ENCODE assay signal across 29 cellular contexts in the genomic region with DNA sequence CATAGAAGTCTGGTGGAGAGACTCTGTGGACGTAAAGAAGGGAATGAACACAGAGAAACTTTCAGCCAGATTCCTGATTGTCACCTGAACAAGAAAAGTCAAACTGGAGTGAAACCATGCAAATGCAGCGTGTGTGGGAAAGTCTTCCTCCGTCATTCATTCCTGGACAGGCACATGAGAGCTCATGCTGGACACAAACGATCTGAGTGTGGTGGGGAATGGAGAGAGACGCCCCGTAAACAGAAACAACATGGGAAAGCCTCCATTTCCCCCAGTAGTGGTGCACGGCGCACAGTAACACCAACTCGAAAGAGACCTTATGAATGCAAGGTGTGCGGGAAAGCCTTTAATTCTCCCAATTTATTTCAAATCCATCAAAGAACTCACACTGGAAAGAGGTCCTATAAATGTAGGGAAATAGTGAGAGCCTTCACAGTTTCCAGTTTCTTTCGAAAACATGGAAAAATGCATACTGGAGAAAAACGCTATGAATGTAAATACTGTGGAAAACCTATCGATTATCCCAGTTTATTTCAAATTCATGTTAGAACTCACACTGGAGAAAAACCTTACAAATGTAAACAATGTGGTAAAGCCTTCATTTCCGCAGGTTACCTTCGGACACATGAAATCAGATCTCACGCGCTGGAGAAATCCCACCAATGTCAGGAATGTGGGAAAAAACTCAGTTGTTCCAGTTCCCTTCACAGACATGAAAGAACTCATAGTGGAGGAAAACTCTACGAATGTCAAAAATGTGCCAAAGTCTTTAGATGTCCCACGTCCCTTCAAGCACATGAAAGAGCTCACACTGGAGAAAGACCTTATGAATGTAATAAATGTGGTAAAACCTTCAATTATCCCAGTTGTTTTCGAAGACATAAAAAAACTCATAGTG. TPM values are rescaled to one million over a fixed set of nuclear protein-coding genes. Genes with fewer than 3 reads are reported as not detected.
A peak's percentile ranks its signal among the peaks of the same experiment; 100 is the strongest.
DNase-seq lines count a peak whose midpoint lies in the region; ATAC-seq, FAIRE-seq and TF ChIP-seq lines count a peak whose summit lies in the region.
"Had no signal": no experiment of that assay in that cellular context is flagged by ENCODE, and none has a peak within 500 bp of the region (broad histone marks: within the 10 kb centered on the region; RNA-seq: fewer than 3 reads in every experiment).

No MANE protein-coding gene starts in this region.

- RAD21 ChIA-PET in GM12878 (lab: Charles Lee; ENCODE audit: unreplicated experiment): no interaction called here

- ATAC-seq in GM12878 (no peak), Right ventricle myocardium inferior (no peak)
- ATAC-seq: GM23338, mucosa of descending colon had no signal

- FAIRE-seq in GM12878 (lab: Jason Lieb, UNC): no peak
- FAIRE-seq: astrocyte had no signal

- H3K79me2 ChIP-seq in GM12878 (ENCODE audit: control insufficient read depth, insufficient read depth, low read length): no peaks in the 10 kb centered on the region; the same call in 1 of the 2 replicates

- TF ChIP-seq CTCF in GM12878 (IDR thresholded peaks at IDR 0.05 in 2 of 3, conservative IDR thresholded peaks at IDR 0.05 in 1 of 3; ENCODE audit: control insufficient read depth in 2 of 3, extremely low read depth in 1 of 3, insufficient read depth in 1 of 3, low read depth in 3 of 3, low read length in 3 of 3) (no peak), coronary artery (IDR thresholded peaks at IDR 0.05) (no peak)

- SMC1A ChIA-PET in GM12878 (lab: Charles Lee; ENCODE audit: uncharacterized antibody, unreplicated experiment): no interaction called here

- POLR2A ChIA-PET in activated CD4-positive, alpha-beta T cell treated with anti-CD3 and anti-CD28 coated beads, Interleukin-2, amount 10 ng/mL, durations not matched to agents 7 days and 5 days (lab: Charles Lee): no interaction called here
- POLR2A ChIA-PET in CD8-positive, alpha-beta memory T cell (lab: Charles Lee): interaction anchor here (0.7 to 1.7 kb wide), 3 partner anchors 10 to 28 kb away, joined by 3 to 8 read pairs (median 4); no protein-coding TSS in a partner anchor
- POLR2A ChIA-PET in GM12878 (lab: Charles Lee): no interaction called here

- CTCF ChIA-PET in activated CD4-positive, alpha-beta T cell treated with anti-CD3 and anti-CD28 coated beads, Interleukin-2, amount 10 ng/mL, durations not matched to agents 7 days and 5 days (lab: Charles Lee): no interaction called here
- CTCF ChIA-PET in CD8-positive, alpha-beta memory T cell (lab: Charles Lee): no interaction called here
- CTCF ChIA-PET in GM12878 (lab: Yijun Ruan, JAX): no interaction called here

- peaks cover 71% of the 10 kb centered on the region for H3K9me3 ChIP-seq in CD8-positive, alpha-beta memory T cell (ENCODE audit: low read length)
- H3K9me3 ChIP-seq in GM12878 (replicated peaks; ENCODE audit: control insufficient read depth, insufficient read depth, low read length): peaks cover 60% of the 10 kb centered on the region
- H3K9me3 ChIP-seq: vagina had no signal

- peak overlapping the region; percentile 46 for H3K27ac Mint-ChIP-seq in activated CD4-positive, alpha-beta T cell treated with anti-CD3 and anti-CD28 coated beads, Interleukin-2, amount 10 ng/mL, durations not matched to agents 7 days and 5 days
- H3K27ac Mint-ChIP-seq in CD8-positive, alpha-beta memory T cell: no peak overlapping the region
- H3K27ac Mint-ChIP-seq: activated naive CD8-positive, alpha-beta T cell treated with anti-CD3 and anti-CD28 coated beads for 36 hours; dendritic cell treated with granulocyte-macrophage colony-stimulating factor and Interleukin-4, amounts not matched to agents 40 ng/mL and 50 ng/mL, for 4 days; GM23338; nephron had no signal

- TF ChIP-seq POLR2A in GM12878 (IDR thresholded peaks at IDR 0.05; ENCODE audit: low read depth, low read length): no peak

- H3K9ac ChIP-seq in GM12878 (ENCODE audit: control insufficient read depth, insufficient read depth, low read length): no peak overlapping the region

- H3K27ac ChIP-seq in CD8-positive, alpha-beta memory T cell (ENCODE audit: low read depth, low read length): no peak overlapping the region
- no peak overlapping the region for H3K27ac ChIP-seq in GM12878 (ENCODE audit: control insufficient read depth, insufficient read depth)
- no peak overlapping the region for H3K27ac ChIP-seq in coronary artery
- H3K27ac ChIP-seq: 22Rv1, esophagus squamous epithelium, SK-N-MC, thoracic aorta, vagina had no signal

- 98% methylated on average over 20 of the region's 20 CpGs for WGBS in GM12878 (ENCODE audit: insufficient coverage, insufficient replicate concordance, low lambda C conversion rate, missing lambda C conversion rate)

- intact Hi-C loops in GM12878 (cut with micrococcal nuclease; ENCODE audit: unreplicated experiment): no loop called here
- intact Hi-C loops in Right ventricle myocardium inferior (cut with DNase I): no loop called here

- no peak overlapping the region for H2AFZ ChIP-seq in GM12878 (ENCODE audit: control insufficient read depth, low read depth, low read length)
- H2AFZ ChIP-seq: GM23338 had no signal

- H3K4me3 ChIP-seq in CD8-positive, alpha-beta memory T cell (ENCODE audit: low read length): peak overlapping the region; percentile 16
- H3K4me3 ChIP-seq in GM12878 (no peak overlapping the region), coronary artery (no peak overlapping the region)
- H3K4me3 ChIP-seq: esophagus squamous epithelium, GM23338, mucosa of descending colon, SK-N-MC, thoracic aorta, vagina had no signal

- H3K27me3 ChIP-seq in CD8-positive, alpha-beta memory T cell (ENCODE audit: insufficient read depth, low read length, poor library complexity, severe bottlenecking): no peaks in the 10 kb centered on the region
- H3K27me3 ChIP-seq in GM12878 (replicated peaks in 1 of 2; ENCODE audit: control insufficient read depth in 2 of 2, insufficient read depth in 2 of 2, low read length in 1 of 2): no peaks in the 10 kb centered on the region
- H3K27me3 ChIP-seq: esophagus squamous epithelium, vagina had no signal

- H3K27me3 Mint-ChIP-seq in activated CD4-positive, alpha-beta T cell treated with anti-CD3 and anti-CD28 coated beads, Interleukin-2, amount 10 ng/mL, durations not matched to agents 7 days and 5 days: no peaks in the 10 kb centered on the region
- H3K27me3 Mint-ChIP-seq in CD8-positive, alpha-beta memory T cell: peaks cover 0 to 4% of the 10 kb centered on the region in 2 donors
- H3K27me3 Mint-ChIP-seq: activated naive CD8-positive, alpha-beta T cell treated with anti-CD3 and anti-CD28 coated beads for 36 hours; CD4-positive, alpha-beta memory T cell; dendritic cell treated with granulocyte-macrophage colony-stimulating factor and Interleukin-4, amounts not matched to agents 40 ng/mL and 50 ng/mL, for 4 days had no signal

- H3K36me3 Mint-ChIP-seq in activated CD4-positive, alpha-beta T cell treated with anti-CD3 and anti-CD28 coated beads, Interleukin-2, amount 10 ng/mL, durations not matched to agents 7 days and 5 days (ENCODE audit: low read depth): peaks cover 94% of the 10 kb centered on the region
- H3K36me3 Mint-ChIP-seq in CD8-positive, alpha-beta memory T cell: peaks cover 49 to 82% (median 82%) of the 10 kb centered on the region in 3 donors

- H3K4me3 Mint-ChIP-seq in activated CD4-positive, alpha-beta T cell treated with anti-CD3 and anti-CD28 coated beads, Interleukin-2, amount 10 ng/mL, durations not matched to agents 7 days and 5 days: no peak overlapping the region
- H3K4me3 Mint-ChIP-seq in CD8-positive, alpha-beta memory T cell: no peak overlapping the region
- H3K4me3 Mint-ChIP-seq: activated naive CD8-positive, alpha-beta T cell treated with anti-CD3 and anti-CD28 coated beads for 36 hours; dendritic cell treated with granulocyte-macrophage colony-stimulating factor and Interleukin-4, amounts not matched to agents 40 ng/mL and 50 ng/mL, for 4 days; GM23338; nephron had no signal

- no peak overlapping the region for H3K4me2 ChIP-seq in GM12878 (ENCODE audit: control insufficient read depth, insufficient read depth)
- H3K4me2 ChIP-seq: GM23338 had no signal

- peaks cover 56% of the 10 kb centered on the region for H3K36me3 ChIP-seq in CD8-positive, alpha-beta memory T cell (ENCODE audit: insufficient read depth, low read length)
- peaks cover 12 to 35% of the 10 kb centered on the region in 2 experiments for H3K36me3 ChIP-seq in GM12878 (ENCODE audit: control insufficient read depth in 2 of 2, insufficient read depth in 2 of 2, low read length in 1 of 2)

- DNase-seq in activated CD4-positive, alpha-beta T cell treated with anti-CD3 and anti-CD28 coated beads, Interleukin-2, amount 10 ng/mL, durations not matched to agents 7 days and 5 days: no peak
- DNase-seq in activated CD4-positive, alpha-beta T cell treated with anti-CD3 and anti-CD28 coated beads for 4 hours: no peak
- DNase-seq in CD8-positive, alpha-beta memory T cell: no peak
- DNase-seq in GM12878 (ENCODE audit: low read depth, low spot score) (no peak), coronary artery (ENCODE audit: low spot score) (no peak), Right ventricle myocardium inferior (ENCODE audit: missing footprints) (no peak)
- DNase-seq: activated CD4-positive, alpha-beta T cell treated with anti-CD3 and anti-CD28 coated beads for 1 hour; activated naive CD8-positive, alpha-beta T cell treated with anti-CD3 and anti-CD28 coated beads for 36 hours; CD4-positive, alpha-beta memory T cell; central memory CD4-positive, alpha-beta T cell; DMS153; esophagus squamous epithelium; foreskin melanocyte; Karpas-422; mucosa of descending colon; NCI-H1436; NCI-H2081 treated with DMSO at 0.1 percent for 48 hours; NCI-H226; NCI-H748 treated with DMSO at 0.1 percent for 48 hours; stimulated activated naive CD4-positive, alpha-beta T cell treated with Interleukin-2 at 50 U/mL for 16 hours; T-helper 2 cell had no signal

- in situ Hi-C loops in GM12878 (cut with MboI): no loop called here

- TF ChIP-seq EP300 in GM12878 (IDR thresholded peaks at IDR 0.05; ENCODE audit: borderline replicate concordance in 1 of 2, control insufficient read depth in 1 of 2, low read depth in 2 of 2, low read length in 2 of 2): no peak

- BruUV-seq in GM12878 (replicated peaks; lab: Mats Ljungman, UMichigan): TSS peak; percentile 41

- peaks cover 3% of the 10 kb centered on the region for H3K4me1 Mint-ChIP-seq in activated CD4-positive, alpha-beta T cell treated with anti-CD3 and anti-CD28 coated beads, Interleukin-2, amount 10 ng/mL, durations not matched to agents 7 days and 5 days
- H3K4me1 Mint-ChIP-seq in CD8-positive, alpha-beta memory T cell: peaks cover 27 to 47% (median 35%) of the 10 kb centered on the region in 3 donors
- H3K4me1 Mint-ChIP-seq: nephron had no signal

- no peak for TF ChIP-seq RAD21 in GM12878 (IDR thresholded peaks at IDR 0.05; ENCODE audit: insufficient read depth, low read depth, low read length)

- peaks cover 69% of the 10 kb centered on the region for H3K9me3 Mint-ChIP-seq in activated CD4-positive, alpha-beta T cell treated with anti-CD3 and anti-CD28 coated beads, Interleukin-2, amount 10 ng/mL, durations not matched to agents 7 days and 5 days
- H3K9me3 Mint-ChIP-seq in CD8-positive, alpha-beta memory T cell: peaks cover 14 to 87% (median 73%) of the 10 kb centered on the region in 5 donors

- H4K20me1 ChIP-seq in GM12878 (ENCODE audit: control insufficient read depth, insufficient read depth): no peaks in the 10 kb centered on the region

- no peaks in the 10 kb centered on the region for H3K4me1 ChIP-seq in CD8-positive, alpha-beta memory T cell (ENCODE audit: insufficient read depth, low read length)
- H3K4me1 ChIP-seq in GM12878 (ENCODE audit: control insufficient read depth, insufficient read depth, low read length): no peaks in the 10 kb centered on the region
- H3K4me1 ChIP-seq: esophagus squamous epithelium, vagina had no signal

RNA-seq across cellular contexts. Expression of gene ZNF101, which starts 10.8 kb away (rescaled TPM):
- total RNA-seq in activated CD4-positive, alpha-beta T cell treated with anti-CD3 and anti-CD28 coated beads, Interleukin-2, amount 10 ng/mL, durations not matched to agents 7 days and 5 days: 10 to 100 TPM; 96.3 to 97.2 TPM
- total RNA-seq in CD8-positive, alpha-beta memory T cell: 10 to 100 TPM; 73.6 to 74.0 TPM
- 103 TPM for polyA plus RNA-seq in CD8-positive, alpha-beta memory T cell
- total RNA-seq in GM12878 (2013; cell fraction: nucleolus; rRNA removed): 29.0 and 31.2 TPM in 2 replicates
- total RNA-seq in GM12878 (2014; rRNA removed): 16.9 and 20.9 TPM in 2 replicates
- total RNA-seq in GM12878 (2014; rRNA removed; fragmentation: Illumina TruSeq; extraction: Trizol): 25.1 and 28.0 TPM in 2 replicates
- total RNA-seq in GM12878 (2021): 22.2 and 22.8 TPM in 2 replicates
- polyA plus RNA-seq in GM12878 (2011; ENCODE audit: low read depth): 10.3 TPM
- polyA plus RNA-seq in GM12878 (2011; rRNA removed): 40.5 and 71.0 TPM in 2 replicates
- 15.3 and 15.6 TPM in 2 replicates for polyA plus RNA-seq in GM12878 (2011; cell fraction: cytosol; rRNA removed)
- polyA plus RNA-seq in GM12878 (2011; cell fraction: nucleus; rRNA removed): 10.8 and 14.1 TPM in 2 replicates
- polyA plus RNA-seq in GM12878 (2012): 12.2 and 15.0 TPM in 2 replicates
- 19.3 and 24.1 TPM in 2 replicates for polyA plus RNA-seq in GM12878 (2014; fragmentation: Illumina TruSeq; extraction: Trizol)
- 10 to 100 TPM; 20.4 to 21.3 TPM for polyA plus RNA-seq in GM12878 (2014; fragmentation: Nextera tagmentation; extraction: Ambion mirVana)
- polyA plus RNA-seq in GM12878 (2014; rRNA removed): 15.2 and 15.9 TPM in 2 replicates
- 10 to 100 TPM; 16.3 to 17.1 TPM for polyA plus RNA-seq in GM12878 (2016; fragmentation: Nextera tagmentation; extraction: Ambion mirVana)
- polyA minus RNA-seq in GM12878 (2011; rRNA and poly(A)+ RNA removed): 27.3 and 28.5 TPM in 2 replicates
- 7.6 and 8.9 TPM in 2 replicates for polyA minus RNA-seq in GM12878 (2011; cell fraction: cytosol; rRNA and poly(A)+ RNA removed)
- 7.4 and 13.6 TPM in 2 replicates for polyA minus RNA-seq in GM12878 (2011; cell fraction: nucleus; rRNA and poly(A)+ RNA removed)
- 2.7 TPM for total RNA-seq in Right ventricle myocardium inferior

RNA-seq across cellular contexts. Expression of gene ATP13A1, which starts 15.9 kb away (rescaled TPM):
- 100 to 1,000 TPM in 1 of 2 experiments, 10 to 100 TPM in 1; 90.1 to 105 TPM for total RNA-seq in activated CD4-positive, alpha-beta T cell treated with anti-CD3 and anti-CD28 coated beads, Interleukin-2, amount 10 ng/mL, durations not matched to agents 7 days and 5 days
- total RNA-seq in CD8-positive, alpha-beta memory T cell: 10 to 100 TPM; 92.1 to 93.6 TPM
- 41.7 TPM for polyA plus RNA-seq in CD8-positive, alpha-beta memory T cell
- 216 and 273 TPM in 2 replicates for total RNA-seq in GM12878 (2013; cell fraction: nucleolus; rRNA removed)
- 33.1 and 38.1 TPM in 2 replicates for total RNA-seq in GM12878 (2014; rRNA removed)
- 12.9 and 17.4 TPM in 2 replicates for total RNA-seq in GM12878 (2014; rRNA removed; fragmentation: Illumina TruSeq; extraction: Trizol)
- total RNA-seq in GM12878 (2021): 90.3 and 91.0 TPM in 2 replicates
- 23.1 TPM for polyA plus RNA-seq in GM12878 (2011; ENCODE audit: low read depth)
- polyA plus RNA-seq in GM12878 (2011; rRNA removed): 14.0 and 21.4 TPM in 2 replicates
- polyA plus RNA-seq in GM12878 (2011; cell fraction: cytosol; rRNA removed): 32.9 and 38.0 TPM in 2 replicates
- 424 and 553 TPM in 2 replicates for polyA plus RNA-seq in GM12878 (2011; cell fraction: nucleus; rRNA removed)
- polyA plus RNA-seq in GM12878 (2012): 57.4 and 58.7 TPM in 2 replicates
- polyA plus RNA-seq in GM12878 (2014; fragmentation: Illumina TruSeq; extraction: Trizol): 13.1 and 21.1 TPM in 2 replicates
- 1 to 10 TPM in 1 of 2 experiments, under 1 TPM in 1; 0.37 to 1.4 TPM for polyA plus RNA-seq in GM12878 (2014; fragmentation: Nextera tagmentation; extraction: Ambion mirVana)
- 51.7 and 68.6 TPM in 2 replicates for polyA plus RNA-seq in GM12878 (2014; rRNA removed)
- polyA plus RNA-seq in GM12878 (2016; fragmentation: Nextera tagmentation; extraction: Ambion mirVana): 10 to 100 TPM; 67.8 to 74.3 TPM
- 72.7 and 99.8 TPM in 2 replicates for polyA minus RNA-seq in GM12878 (2011; rRNA and poly(A)+ RNA removed)
- 31.8 and 45.4 TPM in 2 replicates for polyA minus RNA-seq in GM12878 (2011; cell fraction: cytosol; rRNA and poly(A)+ RNA removed)
- 139 and 201 TPM in 2 replicates for polyA minus RNA-seq in GM12878 (2011; cell fraction: nucleus; rRNA and poly(A)+ RNA removed)
- total RNA-seq in Right ventricle myocardium inferior: 20.1 TPM

RNA-seq across cellular contexts. Expression of gene GMIP, which starts 36.0 kb away (rescaled TPM):
- total RNA-seq in activated CD4-positive, alpha-beta T cell treated with anti-CD3 and anti-CD28 coated beads, Interleukin-2, amount 10 ng/mL, durations not matched to agents 7 days and 5 days: 100 to 1,000 TPM; 101 to 111 TPM
- total RNA-seq in CD8-positive, alpha-beta memory T cell: 10 to 100 TPM; 54.5 to 60.3 TPM
- polyA plus RNA-seq in CD8-positive, alpha-beta memory T cell: 71.3 TPM
- 61.6 and 65.3 TPM in 2 replicates for total RNA-seq in GM12878 (2013; cell fraction: nucleolus; rRNA removed)
- total RNA-seq in GM12878 (2014; rRNA removed) (35.1 and 39.6 TPM in 2 replicates), GM12878 (2014; rRNA removed; fragmentation: Illumina TruSeq; extraction: Trizol) (10.9 and 11.9 TPM in 2 replicates), GM12878 (2021) (58.4 and 63.5 TPM in 2 replicates), Right ventricle myocardium inferior (4.5 TPM)
- polyA plus RNA-seq in GM12878 (2011; ENCODE audit: low read depth): 16.4 TPM
- polyA plus RNA-seq in GM12878 (2011; rRNA removed) (6.0 and 10.0 TPM in 2 replicates), GM12878 (2014; fragmentation: Illumina TruSeq; extraction: Trizol) (16.3 and 20.0 TPM in 2 replicates), GM12878 (2014; fragmentation: Nextera tagmentation; extraction: Ambion mirVana) (1 to 10 TPM; 1.5 to 2.8 TPM), GM12878 (2014; rRNA removed) (32.9 and 39.9 TPM in 2 replicates), GM12878 (2016; fragmentation: Nextera tagmentation; extraction: Ambion mirVana) (10 to 100 TPM; 24.7 to 30.9 TPM)
- polyA plus RNA-seq in GM12878 (2011; cell fraction: cytosol; rRNA removed): 14.1 and 15.4 TPM in 2 replicates
- 72.6 and 88.7 TPM in 2 replicates for polyA plus RNA-seq in GM12878 (2011; cell fraction: nucleus; rRNA removed)
- 43.1 and 45.9 TPM in 2 replicates for polyA plus RNA-seq in GM12878 (2012)
- polyA minus RNA-seq in GM12878 (2011; rRNA and poly(A)+ RNA removed): 17.5 and 19.3 TPM in 2 replicates
- polyA minus RNA-seq in GM12878 (2011; cell fraction: cytosol; rRNA and poly(A)+ RNA removed): 14.8 and 15.9 TPM in 2 replicates
- 14.1 and 26.4 TPM in 2 replicates for polyA minus RNA-seq in GM12878 (2011; cell fraction: nucleus; rRNA and poly(A)+ RNA removed)

RNA-seq across cellular contexts. Expression of gene LPAR2, which starts 51.4 kb away (rescaled TPM):
- total RNA-seq in activated CD4-positive, alpha-beta T cell treated with anti-CD3 and anti-CD28 coated beads, Interleukin-2, amount 10 ng/mL, durations not matched to agents 7 days and 5 days: 10 to 100 TPM; 54.1 to 59.4 TPM
- total RNA-seq in CD8-positive, alpha-beta memory T cell: 10 to 100 TPM; 23.6 to 24.8 TPM
- polyA plus RNA-seq in CD8-positive, alpha-beta memory T cell: 37.8 TPM
- total RNA-seq in GM12878 (2013; cell fraction: nucleolus; rRNA removed): 72.5 and 74.5 TPM in 2 replicates
- total RNA-seq in GM12878 (2014; rRNA removed) (9.4 and 11.3 TPM in 2 replicates), GM12878 (2014; rRNA removed; fragmentation: Illumina TruSeq; extraction: Trizol) (5.0 and 6.3 TPM in 2 replicates), GM12878 (2021) (19.0 and 22.9 TPM in 2 replicates), Right ventricle myocardium inferior (0.57 TPM)
- polyA plus RNA-seq in GM12878 (2011; ENCODE audit: low read depth): 13.9 TPM
- polyA plus RNA-seq in GM12878 (2011; rRNA removed) (6.6 and 9.0 TPM in 2 replicates), GM12878 (2014; fragmentation: Illumina TruSeq; extraction: Trizol) (8.6 and 12.6 TPM in 2 replicates), GM12878 (2014; fragmentation: Nextera tagmentation; extraction: Ambion mirVana) (1 to 10 TPM in 1 of 2 experiments, under 1 TPM in 1; 0.98 to 3.2 TPM), GM12878 (2014; rRNA removed) (17.3 and 23.8 TPM in 2 replicates), GM12878 (2016; fragmentation: Nextera tagmentation; extraction: Ambion mirVana) (10 to 100 TPM in 1 of 2 experiments, 1 to 10 TPM in 1; 8.5 to 12.0 TPM)
- 13.3 and 17.0 TPM in 2 replicates for polyA plus RNA-seq in GM12878 (2011; cell fraction: cytosol; rRNA removed)
- 116 and 130 TPM in 2 replicates for polyA plus RNA-seq in GM12878 (2011; cell fraction: nucleus; rRNA removed)
- 19.2 and 19.8 TPM in 2 replicates for polyA plus RNA-seq in GM12878 (2012)
- 6.9 and 11.5 TPM in 2 replicates for polyA minus RNA-seq in GM12878 (2011; rRNA and poly(A)+ RNA removed)
- polyA minus RNA-seq in GM12878 (2011; cell fraction: cytosol; rRNA and poly(A)+ RNA removed): 4.7 and 6.7 TPM in 2 replicates
- 9.2 and 13.2 TPM in 2 replicates for polyA minus RNA-seq in GM12878 (2011; cell fraction: nucleus; rRNA and poly(A)+ RNA removed)

RNA-seq across cellular contexts. Expression of gene ZNF14, which starts 53.5 kb away (rescaled TPM):
- total RNA-seq in activated CD4-positive, alpha-beta T cell treated with anti-CD3 and anti-CD28 coated beads, Interleukin-2, amount 10 ng/mL, durations not matched to agents 7 days and 5 days: 1 to 10 TPM; 7.9 to 8.9 TPM
- total RNA-seq in CD8-positive, alpha-beta memory T cell: 1 to 10 TPM; 7.4 to 7.8 TPM
- polyA plus RNA-seq in CD8-positive, alpha-beta memory T cell: 8.9 TPM
- 16.4 and 16.8 TPM in 2 replicates for total RNA-seq in GM12878 (2013; cell fraction: nucleolus; rRNA removed)
- 4.6 and 5.0 TPM in 2 replicates for total RNA-seq in GM12878 (2014; rRNA removed)
- 6.7 and 7.1 TPM in 2 replicates for total RNA-seq in GM12878 (2014; rRNA removed; fragmentation: Illumina TruSeq; extraction: Trizol)
- total RNA-seq in GM12878 (2021): 3.1 and 3.3 TPM in 2 replicates
- polyA plus RNA-seq in GM12878 (2011; ENCODE audit: low read depth): 3.0 TPM
- 5.5 and 8.9 TPM in 2 replicates for polyA plus RNA-seq in GM12878 (2011; rRNA removed)
- polyA plus RNA-seq in GM12878 (2011; cell fraction: cytosol; rRNA removed): 2.1 and 2.5 TPM in 2 replicates
- polyA plus RNA-seq in GM12878 (2011; cell fraction: nucleus; rRNA removed): 2.5 and 2.6 TPM in 2 replicates
- 3.1 and 4.9 TPM in 2 replicates for polyA plus RNA-seq in GM12878 (2012)
- 4.6 and 6.4 TPM in 2 replicates for polyA plus RNA-seq in GM12878 (2014; fragmentation: Illumina TruSeq; extraction: Trizol)
- 1 to 10 TPM; 3.1 to 3.8 TPM for polyA plus RNA-seq in GM12878 (2014; fragmentation: Nextera tagmentation; extraction: Ambion mirVana)
- 2.5 and 2.8 TPM in 2 replicates for polyA plus RNA-seq in GM12878 (2014; rRNA removed)
- polyA plus RNA-seq in GM12878 (2016; fragmentation: Nextera tagmentation; extraction: Ambion mirVana): 1 to 10 TPM; 6.7 to 7.2 TPM
- polyA minus RNA-seq in GM12878 (2011; rRNA and poly(A)+ RNA removed): 4.5 and 6.1 TPM in 2 replicates
- 1.6 and 2.5 TPM in 2 replicates for polyA minus RNA-seq in GM12878 (2011; cell fraction: cytosol; rRNA and poly(A)+ RNA removed)
- 1.8 and 2.8 TPM in 2 replicates for polyA minus RNA-seq in GM12878 (2011; cell fraction: nucleus; rRNA and poly(A)+ RNA removed)
- 3.6 TPM for total RNA-seq in Right ventricle myocardium inferior
